Comparison of ENCODE assay signal across 8 cellular contexts in genomic region chr2:31319391-31320175, GRCh38.
DNase-seq lines count a peak whose midpoint lies in the region; ATAC-seq and TF ChIP-seq lines count a peak whose summit lies in the region.

No MANE protein-coding gene starts in this region.

- CTCF ChIA-PET in HEK293T (lab: Yijun Ruan, JAX) (no interaction called here), Calu3 (lab: Charles Lee) (interaction anchor here (0.7 kb wide), 2 partner anchors 417 to 597 kb away, joined by 3 to 10 read pairs; no protein-coding TSS in a partner anchor)

- peaks cover 11% of the 10 kb centered on the region for H3K4me1 Mint-ChIP-seq in Calu3 (ENCODE audit: low read depth, unreplicated experiment)

- intact Hi-C loops in Calu3 (cut with micrococcal nuclease; ENCODE audit: unreplicated experiment) = no loop called here

- TF ChIP-seq CTCF in GM12865 (IDR thresholded peaks at IDR 0.05; ENCODE audit: insufficient read depth, low read depth, low read length, missing control alignments) = no peak
- TF ChIP-seq CTCF in Calu3 (IDR thresholded peaks at IDR 0.05; ENCODE audit: unreplicated experiment) = no peak

- DNase-seq in GM12865 (ENCODE audit: low read depth) (peak; percentile 69), NOMO-1 treated with dmso at 0.1 percent for 144 hours (lab: John Stamatoyannopoulos, UW; ENCODE audit: unreplicated experiment) (peak; percentile 39), HEK293T (ENCODE audit: extremely low spot score) (no peak), Calu3 (no peak), GM19238 (ENCODE audit: insufficient read length, low spot score) (no peak)
- DNase-seq in stimulated activated CD4-positive, alpha-beta T cell treated with anti-CD3 and anti-CD28 coated beads, Interleukin-2, amount 100 ng/mL, for 24 hours = peak; percentile 23

- H3K4me3 Mint-ChIP-seq in Calu3 (ENCODE audit: low read depth, unreplicated experiment) = no peak overlapping the region

- POLR2A ChIA-PET in HEK293T (lab: Yijun Ruan, JAX) = no interaction called here

- no peak overlapping the region for H3K27ac Mint-ChIP-seq in Calu3 (ENCODE audit: unreplicated experiment)

- H3K4me1 ChIP-seq in esophagus (ENCODE audit: control insufficient read depth in 2 of 2, insufficient read depth in 2 of 2, low read length in 1 of 2) = peaks cover 2 to 3% of the 10 kb centered on the region in 2 donors

- ATAC-seq in HG02884 (IDR thresholded peaks at IDR 0.05; ENCODE audit: unreplicated experiment) = peak; percentile 63

- BruUV-seq in Calu3 (replicated peaks; lab: Mats Ljungman, UMichigan) = no TSS peak

- H3K27me3 Mint-ChIP-seq in Calu3 (ENCODE audit: unreplicated experiment) = no peaks in the 10 kb centered on the region

- H3K9me3 ChIP-seq in esophagus (ENCODE audit: control insufficient read depth in 2 of 2, insufficient read depth in 1 of 2, low read depth in 1 of 2, low read length in 1 of 2) = no peaks in the 10 kb centered on the region

- H3K9me3 Mint-ChIP-seq in Calu3 (ENCODE audit: low read depth, unreplicated experiment) = no peaks in the 10 kb centered on the region

- H3K36me3 ChIP-seq in esophagus (ENCODE audit: control insufficient read depth in 2 of 2, insufficient read depth in 2 of 2, low read length in 1 of 2) = no peaks in the 10 kb centered on the region

- H3K27me3 ChIP-seq in esophagus (ENCODE audit: control insufficient read depth in 1 of 2, insufficient read depth in 2 of 2, low read length in 2 of 2) = no peaks in the 10 kb centered on the region

- 63 to 64% methylated on average over 7 of the region's 7 CpGs for WGBS in esophagus, 2 donors

- peak overlapping the region; percentile 17 to 40 for H3K27ac ChIP-seq in esophagus (ENCODE audit: low read depth in 2 of 2, low read length in 1 of 2)

- H3K36me3 Mint-ChIP-seq in Calu3 (ENCODE audit: insufficient read depth, unreplicated experiment) = no peaks in the 10 kb centered on the region

- H3K4me3 ChIP-seq in GM12865 (ENCODE audit: low read depth, low read length) (no peak overlapping the region), esophagus (ENCODE audit: low read depth in 1 of 2, low read length in 2 of 2) (no peak overlapping the region)

TF ChIP-seq in HEK293T, 16 proteins besides CTCF, POLR2A, EP300 and RAD21:
- TF ChIP-seq HDGF (IDR thresholded peaks at IDR 0.05; ENCODE audit: borderline replicate concordance) (no peak), FOXA1 (IDR thresholded peaks at IDR 0.05) (no peak), LEF1 (IDR thresholded peaks at IDR 0.05; ENCODE audit: borderline replicate concordance) (no peak), ZNF384 (IDR thresholded peaks at IDR 0.05) (no peak), ARNT (IDR thresholded peaks at IDR 0.05) (no peak), NFRKB (IDR thresholded peaks at IDR 0.05) (no peak)
- TF ChIP-seq, protein P1, sequence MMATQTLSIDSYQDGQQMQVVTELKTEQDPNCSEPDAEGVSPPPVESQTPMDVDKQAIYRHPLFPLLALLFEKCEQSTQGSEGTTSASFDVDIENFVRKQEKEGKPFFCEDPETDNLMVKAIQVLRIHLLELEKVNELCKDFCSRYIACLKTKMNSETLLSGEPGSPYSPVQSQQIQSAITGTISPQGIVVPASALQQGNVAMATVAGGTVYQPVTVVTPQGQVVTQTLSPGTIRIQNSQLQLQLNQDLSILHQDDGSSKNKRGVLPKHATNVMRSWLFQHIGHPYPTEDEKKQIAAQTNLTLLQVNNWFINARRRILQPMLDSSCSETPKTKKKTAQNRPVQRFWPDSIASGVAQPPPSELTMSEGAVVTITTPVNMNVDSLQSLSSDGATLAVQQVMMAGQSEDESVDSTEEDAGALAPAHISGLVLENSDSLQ (IDR thresholded peaks at IDR 0.05) = no peak

Comparison
In these comparisons a context has a peak if more than half of its experiments do, and no peak if none do; other contexts are left out.
1. DNase-seq: peak in GM12865 (single experiment), NOMO-1 treated with dmso at 0.1 percent for 144 hours (single experiment) and stimulated activated CD4-positive, alpha-beta T cell treated with anti-CD3 and anti-CD28 coated beads, Interleukin-2, amount 100 ng/mL, for 24 hours (2 of 2); none in HEK293T (single experiment), Calu3 (single experiment) and GM19238 (single experiment).